9 cellular contexts compared by ENCODE assay signal in the genomic region with DNA sequence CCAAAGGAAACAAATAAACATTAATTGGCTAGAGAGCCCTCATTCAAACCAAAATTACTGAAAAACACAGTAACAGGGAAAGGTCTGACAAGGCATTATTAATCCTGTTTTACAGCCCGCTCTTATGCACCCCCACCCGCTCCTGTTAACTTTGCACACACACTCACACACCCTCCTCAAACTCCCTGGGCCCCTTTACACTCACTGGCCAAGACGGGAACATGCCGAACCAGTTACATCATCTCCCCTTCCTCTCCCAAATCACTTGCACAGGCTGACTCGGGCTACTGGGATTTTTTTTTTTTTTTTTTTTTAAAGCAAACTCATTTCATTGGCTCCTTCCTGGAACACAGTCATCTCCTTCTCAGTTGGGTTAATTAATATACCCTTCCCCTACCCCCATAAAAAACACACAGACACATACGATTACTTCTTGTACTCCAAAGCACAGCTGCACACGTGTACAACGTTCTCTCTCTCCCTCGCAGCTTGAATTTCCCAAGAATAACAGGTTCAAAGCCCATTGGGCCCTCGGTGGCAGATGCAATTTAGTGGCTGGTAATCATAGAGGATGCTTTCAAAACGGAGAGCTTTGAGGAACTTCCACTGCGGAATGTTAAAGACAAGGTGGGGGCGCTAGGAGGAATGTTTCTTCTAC. TPM values are rescaled to one million over a fixed set of nuclear protein-coding genes. Genes with fewer than 3 reads are reported as not detected.
DNase-seq lines count a peak whose midpoint lies in the region; ATAC-seq, FAIRE-seq and TF ChIP-seq lines count a peak whose summit lies in the region.
"Had no signal": no experiment of that assay in that cellular context is flagged by ENCODE, and none has a peak within 500 bp of the region (broad histone marks: within the 10 kb centered on the region; RNA-seq: fewer than 3 reads in every experiment).

No MANE protein-coding gene starts in this region.

- peaks cover 4 to 11% (median 7%) of the 10 kb centered on the region in 5 experiments for H3K9me3 Mint-ChIP-seq in brain

- TF ChIP-seq EP300 in A549 (IDR thresholded peaks at IDR 0.05), result no peak

- H3K4me2 ChIP-seq in A549, result peak overlapping the region; percentile 68

- H3K27ac ChIP-seq in A549 (peak overlapping the region; percentile 69 to 74), tibial artery (peak overlapping the region; percentile 84 to 100)

- no peak for FAIRE-seq in A549 (lab: Jason Lieb, UNC)

- H3K4me3 Mint-ChIP-seq in brain, result peak overlapping the region; percentile 38 to 79 (median 72)

- peak overlapping the region; percentile 83 to 93 (median 88) for H3K27ac Mint-ChIP-seq in brain

- peak; percentile 25 to 41; a peak in 4 of 6 replicates for ATAC-seq in A549
- ATAC-seq in left lobe of liver, result peak; percentile 55
- no peak for ATAC-seq in HG03571 (IDR thresholded peaks at IDR 0.05; ENCODE audit: unreplicated experiment)

- TF ChIP-seq RAD21 in A549 (conservative IDR thresholded peaks at IDR 0.05 in 1 of 2, IDR thresholded peaks at IDR 0.05 in 1 of 2), result no peak

- DNase-seq in A549 (ENCODE audit: low read depth in 1 of 2, low spot score in 1 of 2) (peak in 1 of 2 experiments; percentile 39), NB4 (ENCODE audit: low read depth) (peak; percentile 42), left lobe of liver (ENCODE audit: low spot score) (no peak), tibial artery (peak; percentile 90), activated gamma-delta T cell treated with Interleukin-2 at 50 U/mL for 16 hours (no peak)
- no peak for DNase-seq in activated CD4-positive, CD25-positive, alpha-beta regulatory T cell treated with anti-CD3 and anti-CD28 coated beads, Interleukin-2, amount 50 U/mL, for 72 hours
- DNase-seq: DND-41 had no signal

- H3K36me3 Mint-ChIP-seq in brain, result peaks cover 36% of the 10 kb centered on the region

- H3K27me3 Mint-ChIP-seq in brain, result no peaks in the 10 kb centered on the region

- WGBS in A549 (ENCODE audit: missing lambda C conversion rate), result 61% methylated on average over 13 of the region's 13 CpGs

- H3K4me1 ChIP-seq in A549 (peaks cover 98% of the 10 kb centered on the region), tibial artery (peaks cover 0 to 93% (median 69%) of the 10 kb centered on the region in 4 donors)

- H3K36me3 ChIP-seq in tibial artery, result no peaks in the 10 kb centered on the region

- TF ChIP-seq POLR2A in A549 (IDR thresholded peaks at IDR 0.05; ENCODE audit: low read length) (no peak), NB4 (IDR thresholded peaks at IDR 0.05; ENCODE audit: extremely low read depth, insufficient read length) (no peak)

- H3K9me3 ChIP-seq in A549, result no peaks in the 10 kb centered on the region
- H3K9me3 ChIP-seq in tibial artery, result no peaks in the 10 kb centered on the region

- no peak for TF ChIP-seq CTCF in A549 (IDR thresholded peaks at IDR 0.05)
- no peak for TF ChIP-seq CTCF in NB4 (IDR thresholded peaks at IDR 0.05; ENCODE audit: low read depth, low read length)
- TF ChIP-seq CTCF in brain (conservative IDR thresholded peaks at IDR 0.05), result no peak
- no peak for TF ChIP-seq CTCF in tibial artery (IDR thresholded peaks at IDR 0.05)

- POLR2A ChIA-PET in A549 (lab: Yijun Ruan, JAX), result no interaction called here

- H3K4me1 Mint-ChIP-seq in brain, result peaks cover 100% of the 10 kb centered on the region

- CTCF ChIA-PET in A549 (lab: Yijun Ruan, JAX), result interaction anchor here (0.7 to 1.2 kb wide), 3 partner anchors 14 to 339 kb away, joined by 3 read pairs; no protein-coding TSS in a partner anchor

- H3K4me3 ChIP-seq in A549 (no peak overlapping the region), NB4 (ENCODE audit: low read depth, low read length) (no peak overlapping the region), tibial artery (peak overlapping the region; percentile 10 to 18)

- H3K27me3 ChIP-seq in tibial artery, result no peaks in the 10 kb centered on the region

- intact Hi-C loops in tibial artery (cut with DNase I; ENCODE audit: low total_unique reads), result loop anchor here (5.0 to 10.0 kb wide), 2 partner anchors 33 to 89 kb away; partner anchors contain the start of gene KLF7

TF ChIP-seq in A549, 52 proteins besides CTCF, POLR2A, EP300 and RAD21:
- TF ChIP-seq HOXA7 (CRISPR knock-in tag; IDR thresholded peaks at IDR 0.05), result no peak
- TF ChIP-seq EHMT2 (IDR thresholded peaks at IDR 0.05; ENCODE audit: low read depth), result 0 out of 2 replicates have a peak, but pooled peaks have one; percentile 44

RNA-seq across cellular contexts. Expression of gene KLF7, which starts 31.8 kb away (rescaled TPM):
- polyA plus RNA-seq in A549 (2011; rRNA removed), result 29.8 and 31.5 TPM in 2 replicates
- polyA plus RNA-seq in A549 (2012; cell fraction: cytosol; rRNA removed), result 15.5 and 19.1 TPM in 2 replicates
- 29.5 and 35.8 TPM in 2 replicates for polyA plus RNA-seq in A549 (2012; cell fraction: nucleus; rRNA removed)
- polyA plus RNA-seq in A549 (2017; fragmentation: RNase III; extraction: RNeasy Plus Mini Kit Qiagen cat#74134 plus additional on column Dnase treatment), result 17.2 to 18.0 TPM (median 17.8 TPM) in 3 replicates
- 101 and 114 TPM in 2 replicates for polyA minus RNA-seq in A549 (2011; rRNA and poly(A)+ RNA removed)
- polyA plus RNA-seq in brain (ENCODE audit: insufficient read depth, low read depth, low replicate concordance), result 11.2 TPM
- 9.7 TPM for total RNA-seq in left lobe of liver

Comparison
In these comparisons a context has a peak if more than half of its experiments do, and no peak if none do; other contexts are left out.
1. DNase-seq: peak in NB4 (single experiment) and tibial artery (2 of 2); none in left lobe of liver (single experiment), activated gamma-delta T cell treated with Interleukin-2 at 50 U/mL for 16 hours (single experiment) and activated CD4-positive, CD25-positive, alpha-beta regulatory T cell treated with anti-CD3 and anti-CD28 coated beads, Interleukin-2, amount 50 U/mL, for 72 hours (single experiment).
2. H3K4me3 ChIP-seq: peak in tibial artery (2 of 2); none in A549 (single experiment) and NB4 (single experiment).